8 cellular contexts compared by ENCODE assay signal in the genomic region with DNA sequence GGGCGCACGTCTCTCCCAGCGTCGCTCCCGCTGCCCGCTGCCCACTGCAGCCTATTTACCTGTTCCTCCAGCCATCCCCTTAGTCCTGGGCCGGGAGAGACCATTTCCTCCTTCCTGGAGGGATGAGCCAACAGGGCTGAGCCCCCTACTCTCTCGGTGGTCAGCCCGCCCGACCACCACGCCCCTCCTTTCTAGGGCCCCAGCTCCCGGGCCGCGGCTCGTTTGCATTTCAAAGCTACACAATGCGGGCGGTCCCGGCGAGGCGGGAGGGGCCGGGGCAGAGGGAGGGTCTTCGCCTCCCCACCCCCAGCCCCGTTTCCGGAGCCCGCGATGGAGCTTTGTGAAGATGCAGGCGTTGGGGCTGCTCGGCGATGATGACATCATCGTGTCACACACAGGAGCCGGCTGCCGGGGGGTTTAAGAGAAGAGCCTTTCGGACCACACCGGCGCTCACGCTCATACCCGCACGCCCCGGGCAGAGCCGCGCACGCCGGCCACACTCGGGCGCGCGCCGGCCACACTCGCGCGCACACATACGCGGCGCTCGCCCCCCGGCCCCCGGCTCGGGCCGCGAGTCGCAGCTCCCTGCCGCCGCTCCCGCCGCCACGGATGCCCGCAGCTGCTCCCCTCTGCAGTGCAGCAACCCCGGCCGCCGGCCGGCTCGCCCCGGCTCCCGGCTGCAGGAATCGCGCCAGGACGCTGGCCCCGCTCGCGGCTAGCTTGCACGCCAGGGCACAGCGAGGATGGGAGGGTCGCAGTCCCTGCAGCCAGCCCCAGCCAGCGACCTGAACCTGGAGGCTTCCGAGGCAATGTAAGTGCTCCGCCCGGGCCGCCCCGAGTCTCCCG.
A peak's percentile ranks its signal among the peaks of the same experiment; 100 is the strongest.
DNase-seq lines count a peak whose midpoint lies in the region; ATAC-seq and TF ChIP-seq lines count a peak whose summit lies in the region.

No MANE protein-coding gene starts in this region.

- TF ChIP-seq CTCF in mesothelial cell of epicardium (IDR thresholded peaks at IDR 0.05; ENCODE audit: unreplicated experiment): no peak

- in situ Hi-C loops in ACHN (cut with HindIII; ENCODE audit: low pct_ligation_motif_present, low pct_unique_long_range_greater_than_20kb, low sequenced_read_pairs): no loop called here

- H3K4me1 Mint-ChIP-seq in mesothelial cell of epicardium: peaks cover 17% of the 10 kb centered on the region

- no peak overlapping the region for H3K27ac Mint-ChIP-seq in mesothelial cell of epicardium

- H3K27me3 Mint-ChIP-seq in mesothelial cell of epicardium (ENCODE audit: low read depth): peaks cover 33% of the 10 kb centered on the region

- peak; percentile 8 for DNase-seq in ACHN
- peak; percentile 64 for DNase-seq in NCI-H1092 treated with DMSO at 0.1 percent for 48 hours (lab: John Stamatoyannopoulos, UW)
- peak; percentile 61 for DNase-seq in dermis blood vessel endothelial cell
- peak; percentile 46 to 70 for DNase-seq in mesothelial cell of epicardium (ENCODE audit: low spot score in 2 of 2, unreplicated experiment in 2 of 2)
- no peak for DNase-seq in medulla oblongata (ENCODE audit: extremely low spot score)
- DNase-seq in NCI-H226: no peak
- no peak for DNase-seq in activated CD8-positive, alpha-beta memory T cell treated with anti-CD3 and anti-CD28 coated beads, Interleukin-2, amount 50 U/mL, for 4 hours

- no peaks in the 10 kb centered on the region for H3K36me3 Mint-ChIP-seq in mesothelial cell of epicardium

- no peak for ATAC-seq in GM21360 (IDR thresholded peaks at IDR 0.05; ENCODE audit: unreplicated experiment)

- peak overlapping the region; percentile 78 for H3K4me3 Mint-ChIP-seq in mesothelial cell of epicardium

- H3K9me3 Mint-ChIP-seq in mesothelial cell of epicardium: no peaks in the 10 kb centered on the region

Comparison
In these comparisons a context has a peak if more than half of its experiments do, and no peak if none do; other contexts are left out.
1. DNase-seq: peak in ACHN (single experiment), NCI-H1092 treated with DMSO at 0.1 percent for 48 hours (single experiment), dermis blood vessel endothelial cell (single experiment) and mesothelial cell of epicardium (2 of 2); none in medulla oblongata (single experiment), NCI-H226 (single experiment) and activated CD8-positive, alpha-beta memory T cell treated with anti-CD3 and anti-CD28 coated beads, Interleukin-2, amount 50 U/mL, for 4 hours (single experiment).